ENCODE assay signal across 6 cellular contexts in genomic region chr13:109842521-109842920, GRCh38.
"Had no signal": no experiment of that assay in that cellular context is flagged by ENCODE, and none has a peak within 500 bp of the region (broad histone marks: within the 10 kb centered on the region; RNA-seq: fewer than 3 reads in every experiment).

No MANE protein-coding gene starts in this region.

- H3K4me1 ChIP-seq: HAP-1 had no signal

- H3K36me3 ChIP-seq: HAP-1 had no signal

- H3K4me3 ChIP-seq: GM23248, HAP-1 had no signal

- DNase-seq: GM23248, GOT3, H7, KBM-7 had no signal

- H3K9me3 ChIP-seq: HAP-1 had no signal

- ATAC-seq: HCT116 had no signal

- H3K27ac ChIP-seq: GM23248 had no signal
